ENCODE assay signal across 31 cellular contexts in the genomic region with DNA sequence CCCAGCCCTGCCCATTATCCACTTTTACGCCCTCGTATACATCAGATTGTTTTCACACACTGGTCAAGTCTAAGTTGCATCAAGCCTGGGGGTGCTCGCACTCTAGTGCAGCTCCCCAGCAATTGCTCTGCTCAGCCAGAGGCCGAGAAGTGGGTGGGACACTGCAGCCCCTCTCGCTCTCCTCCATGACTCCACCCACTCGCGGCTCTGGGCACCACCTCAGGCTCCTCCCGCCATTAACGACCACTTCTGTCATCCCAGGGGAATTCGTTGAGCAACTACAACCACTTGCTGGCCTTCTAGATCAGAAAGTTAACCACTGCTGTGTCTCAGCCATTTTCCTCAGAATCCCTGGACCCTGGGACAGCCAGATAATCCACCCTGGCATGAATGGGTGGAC. TPM values are rescaled to one million over a fixed set of nuclear protein-coding genes. Genes with fewer than 3 reads are reported as not detected.
"Had no signal": no experiment of that assay in that cellular context is flagged by ENCODE, and none has a peak within 500 bp of the region (broad histone marks: within the 10 kb centered on the region; RNA-seq: fewer than 3 reads in every experiment).

No MANE protein-coding gene starts in this region.

- H3K36me3 Mint-ChIP-seq: activated naive CD4-positive, alpha-beta T cell treated with anti-CD3 and anti-CD28 coated beads, Interleukin-2, amount 10 ng/mL, durations not matched to agents 7 days and 5 days; activated naive CD4-positive, alpha-beta T cell treated with anti-CD3 and anti-CD28 coated beads, Interleukin-2, amount 50 U/mL, for 72 hours; activated naive CD8-positive, alpha-beta T cell treated with anti-CD3 and anti-CD28 coated beads, Interleukin-2, amount 10 ng/mL, durations not matched to agents 7 days and 5 days; brain had no signal

- ATAC-seq: activated naive CD4-positive, alpha-beta T cell treated with anti-CD3 and anti-CD28 coated beads, Interleukin-2, amount 50 U/mL, for 72 hours; activated T-cell treated with anti-CD3 and anti-CD28 coated beads, Interleukin-2, amount 50 U/mL, for 72 hours; foreskin keratinocyte; gastrocnemius medialis; heart left ventricle had no signal

- DNase-seq: activated CD4-positive, alpha-beta memory T cell treated with anti-CD3 and anti-CD28 coated beads, Interleukin-2, amount 10 ng/mL, durations not matched to agents 7 days and 5 days; activated CD4-positive, alpha-beta T cell treated with anti-CD3 and anti-CD28 coated beads for 1 hour; activated CD4-positive, alpha-beta T cell treated with anti-CD3 and anti-CD28 coated beads for 4 hours; activated CD4-positive, alpha-beta T cell treated with anti-CD3 and anti-CD28 coated beads, Interleukin-2, amount 10 ng/mL, durations not matched to agents 7 days and 5 days; activated CD4-positive, alpha-beta T cell treated with anti-CD3 and anti-CD28 coated beads, Interleukin-2, amount 50 U/mL, for 4 hours; activated CD8-positive, alpha-beta memory T cell treated with anti-CD3 and anti-CD28 coated beads, Interleukin-2, amount 50 U/mL, for 48 hours; activated gamma-delta T cell; activated naive CD4-positive, alpha-beta T cell; activated naive CD4-positive, alpha-beta T cell treated with anti-CD3 and anti-CD28 coated beads, Interleukin-2, amount 10 ng/mL, durations not matched to agents 7 days and 5 days; activated naive CD8-positive, alpha-beta T cell treated with anti-CD3 and anti-CD28 coated beads, Interleukin-2, amount 10 ng/mL, durations not matched to agents 7 days and 5 days; activated T-cell treated with anti-CD3 and anti-CD28 coated beads for 4 hours; activated T-cell treated with anti-CD3 and anti-CD28 coated beads, Interleukin-2, amount 50 U/mL, for 24 hours; activated T-cell treated with anti-CD3 and anti-CD28 coated beads, Interleukin-2, amount 50 U/mL, for 72 hours; central memory CD4-positive, alpha-beta T cell; cerebellar nuclear complex; colonic mucosa; dorsolateral prefrontal cortex; effector memory CD4-positive, alpha-beta T cell; erythroblast; foreskin keratinocyte; gastrocnemius medialis; glutamatergic neuron; heart left ventricle; T-helper 2 cell had no signal

- H3K4me1 Mint-ChIP-seq: activated CD4-positive, alpha-beta memory T cell treated with anti-CD3 and anti-CD28 coated beads, Interleukin-2, amount 10 ng/mL, durations not matched to agents 7 days and 5 days; activated CD4-positive, alpha-beta T cell treated with anti-CD3 and anti-CD28 coated beads, Interleukin-2, amount 10 ng/mL, durations not matched to agents 7 days and 5 days; activated naive CD4-positive, alpha-beta T cell treated with anti-CD3 and anti-CD28 coated beads, Interleukin-2, amount 10 ng/mL, durations not matched to agents 7 days and 5 days; activated naive CD8-positive, alpha-beta T cell treated with anti-CD3 and anti-CD28 coated beads, Interleukin-2, amount 10 ng/mL, durations not matched to agents 7 days and 5 days; brain had no signal

- H3K27ac ChIP-seq: ascending aorta, breast epithelium, cardiac muscle cell, colonic mucosa, dorsolateral prefrontal cortex, esophagus muscularis mucosa, foreskin keratinocyte, gastrocnemius medialis, heart left ventricle had no signal

- H3K9me3 Mint-ChIP-seq: activated CD4-positive, alpha-beta memory T cell treated with anti-CD3 and anti-CD28 coated beads, Interleukin-2, amount 10 ng/mL, durations not matched to agents 7 days and 5 days; activated CD4-positive, alpha-beta T cell treated with anti-CD3 and anti-CD28 coated beads, Interleukin-2, amount 10 ng/mL, durations not matched to agents 7 days and 5 days; activated naive CD4-positive, alpha-beta T cell treated with anti-CD3 and anti-CD28 coated beads, Interleukin-2, amount 10 ng/mL, durations not matched to agents 7 days and 5 days; activated naive CD4-positive, alpha-beta T cell treated with anti-CD3 and anti-CD28 coated beads, Interleukin-2, amount 50 U/mL, for 72 hours; activated naive CD8-positive, alpha-beta T cell treated with anti-CD3 and anti-CD28 coated beads, Interleukin-2, amount 10 ng/mL, durations not matched to agents 7 days and 5 days; activated T-cell treated with anti-CD3 and anti-CD28 coated beads, Interleukin-2, amount 50 U/mL, for 24 hours; activated T-cell treated with anti-CD3 and anti-CD28 coated beads, Interleukin-2, amount 50 U/mL, for 72 hours; dendritic cell treated with granulocyte-macrophage colony-stimulating factor and Interleukin-4, amounts not matched to agents 40 ng/mL and 50 ng/mL, for 4 days had no signal

- H3K36me3 ChIP-seq: ascending aorta, breast epithelium, cardiac muscle cell, colonic mucosa, esophagus muscularis mucosa, gastrocnemius medialis, heart left ventricle had no signal

- H3K4me1 ChIP-seq: ascending aorta, breast epithelium, colonic mucosa, esophagus muscularis mucosa, foreskin keratinocyte, gastrocnemius medialis, heart left ventricle had no signal

- H3K27me3 Mint-ChIP-seq: activated CD4-positive, alpha-beta memory T cell treated with anti-CD3 and anti-CD28 coated beads, Interleukin-2, amount 10 ng/mL, durations not matched to agents 7 days and 5 days; activated CD4-positive, alpha-beta T cell treated with anti-CD3 and anti-CD28 coated beads, Interleukin-2, amount 10 ng/mL, durations not matched to agents 7 days and 5 days; activated naive CD8-positive, alpha-beta T cell treated with anti-CD3 and anti-CD28 coated beads, Interleukin-2, amount 10 ng/mL, durations not matched to agents 7 days and 5 days; activated T-cell treated with anti-CD3 and anti-CD28 coated beads, Interleukin-2, amount 50 U/mL, for 24 hours had no signal

- H3K9me3 ChIP-seq: ascending aorta, breast epithelium, colonic mucosa, esophagus muscularis mucosa, gastrocnemius medialis, heart left ventricle had no signal

- H3K27ac Mint-ChIP-seq: activated CD4-positive, alpha-beta memory T cell treated with anti-CD3 and anti-CD28 coated beads, Interleukin-2, amount 10 ng/mL, durations not matched to agents 7 days and 5 days; activated CD4-positive, alpha-beta T cell treated with anti-CD3 and anti-CD28 coated beads, Interleukin-2, amount 10 ng/mL, durations not matched to agents 7 days and 5 days; activated naive CD4-positive, alpha-beta T cell treated with anti-CD3 and anti-CD28 coated beads, Interleukin-2, amount 10 ng/mL, durations not matched to agents 7 days and 5 days; activated naive CD8-positive, alpha-beta T cell treated with anti-CD3 and anti-CD28 coated beads, Interleukin-2, amount 10 ng/mL, durations not matched to agents 7 days and 5 days; activated T-cell treated with anti-CD3 and anti-CD28 coated beads, Interleukin-2, amount 50 U/mL, for 24 hours; activated T-cell treated with anti-CD3 and anti-CD28 coated beads, Interleukin-2, amount 50 U/mL, for 72 hours; brain; dendritic cell treated with granulocyte-macrophage colony-stimulating factor and Interleukin-4, amounts not matched to agents 40 ng/mL and 50 ng/mL, for 4 days had no signal

- H3K4me3 ChIP-seq: ascending aorta, breast epithelium, cardiac muscle cell, colonic mucosa, dorsolateral prefrontal cortex, esophagus muscularis mucosa, gastrocnemius medialis, heart left ventricle had no signal

- H3K27me3 ChIP-seq: ascending aorta, breast epithelium, cardiac muscle cell, colonic mucosa, dorsolateral prefrontal cortex, esophagus muscularis mucosa, foreskin keratinocyte, gastrocnemius medialis, heart left ventricle had no signal

- H3K4me3 Mint-ChIP-seq: activated CD4-positive, alpha-beta memory T cell treated with anti-CD3 and anti-CD28 coated beads, Interleukin-2, amount 10 ng/mL, durations not matched to agents 7 days and 5 days; activated CD4-positive, alpha-beta T cell treated with anti-CD3 and anti-CD28 coated beads, Interleukin-2, amount 10 ng/mL, durations not matched to agents 7 days and 5 days; activated naive CD4-positive, alpha-beta T cell treated with anti-CD3 and anti-CD28 coated beads, Interleukin-2, amount 10 ng/mL, durations not matched to agents 7 days and 5 days; activated naive CD8-positive, alpha-beta T cell treated with anti-CD3 and anti-CD28 coated beads, Interleukin-2, amount 10 ng/mL, durations not matched to agents 7 days and 5 days; activated T-cell treated with anti-CD3 and anti-CD28 coated beads, Interleukin-2, amount 50 U/mL, for 24 hours; activated T-cell treated with anti-CD3 and anti-CD28 coated beads, Interleukin-2, amount 50 U/mL, for 72 hours; brain; dendritic cell treated with granulocyte-macrophage colony-stimulating factor and Interleukin-4, amounts not matched to agents 40 ng/mL and 50 ng/mL, for 4 days had no signal

RNA-seq across cellular contexts. Expression of a gene that starts 53.6 kb away (rescaled TPM):
- total RNA-seq: activated CD4-positive, alpha-beta memory T cell treated with anti-CD3 and anti-CD28 coated beads, Interleukin-2, amount 10 ng/mL, durations not matched to agents 7 days and 5 days; activated CD4-positive, alpha-beta T cell treated with anti-CD3 and anti-CD28 coated beads, Interleukin-2, amount 10 ng/mL, durations not matched to agents 7 days and 5 days; activated naive CD4-positive, alpha-beta T cell treated with anti-CD3 and anti-CD28 coated beads, Interleukin-2, amount 50 U/mL, for 72 hours; activated naive CD8-positive, alpha-beta T cell treated with anti-CD3 and anti-CD28 coated beads, Interleukin-2, amount 10 ng/mL, durations not matched to agents 7 days and 5 days; activated T-cell treated with anti-CD3 and anti-CD28 coated beads, Interleukin-2, amount 50 U/mL, for 72 hours; ascending aorta; breast epithelium; colonic mucosa; foreskin keratinocyte had no signal
- polyA plus RNA-seq: cardiac muscle cell, foreskin keratinocyte had no signal
